Comparison of ENCODE assay signal across 21 cellular contexts in genomic region chr1:36920801-36921405, GRCh38.
"Had no signal": no experiment of that assay in that cellular context is flagged by ENCODE, and none has a peak within 500 bp of the region (broad histone marks: within the 10 kb centered on the region; RNA-seq: fewer than 3 reads in every experiment).

No MANE protein-coding gene starts in this region.

- ATAC-seq: activated CD8-positive, alpha-beta T cell treated with anti-CD3 and anti-CD28 coated beads for 36 hours; activated T-cell treated with anti-CD3 and anti-CD28 coated beads, Interleukin-2, amount 50 U/mL, for 72 hours had no signal

- H3K27me3 ChIP-seq: Peyer's patch, SJCRH30 had no signal

- H3K27ac Mint-ChIP-seq: activated CD8-positive, alpha-beta T cell treated with anti-CD3 and anti-CD28 coated beads for 36 hours; activated naive CD4-positive, alpha-beta T cell treated with anti-CD3 and anti-CD28 coated beads, Interleukin-2, amount 10 ng/mL, durations not matched to agents 7 days and 5 days; activated naive CD8-positive, alpha-beta T cell treated with anti-CD3 and anti-CD28 coated beads for 36 hours; activated T-cell treated with anti-CD3 and anti-CD28 coated beads, Interleukin-2, amount 50 U/mL, for 72 hours; activated T-helper 2 cell treated with anti-CD3 and anti-CD28 coated beads, Interferon-gamma antibody, Interleukin-2, Interleukin-4, amounts not matched to agents 10 μg/mL and 5 μg/mL and 100 μg/mL, durations not matched to agents 14 hours and 24 hours and 36 hours had no signal

- H3K4me3 Mint-ChIP-seq: activated CD8-positive, alpha-beta T cell treated with anti-CD3 and anti-CD28 coated beads for 36 hours; activated naive CD4-positive, alpha-beta T cell treated with anti-CD3 and anti-CD28 coated beads, Interleukin-2, amount 10 ng/mL, durations not matched to agents 7 days and 5 days; activated naive CD8-positive, alpha-beta T cell treated with anti-CD3 and anti-CD28 coated beads for 36 hours; activated T-cell treated with anti-CD3 and anti-CD28 coated beads, Interleukin-2, amount 50 U/mL, for 72 hours had no signal

- H3K9me3 Mint-ChIP-seq: activated naive CD4-positive, alpha-beta T cell treated with anti-CD3 and anti-CD28 coated beads, Interleukin-2, amount 10 ng/mL, durations not matched to agents 7 days and 5 days; activated T-helper 2 cell treated with anti-CD3 and anti-CD28 coated beads, Interferon-gamma antibody, Interleukin-2, Interleukin-4, amounts not matched to agents 10 μg/mL and 5 μg/mL and 100 μg/mL, durations not matched to agents 14 hours and 24 hours and 36 hours had no signal

- H3K36me3 ChIP-seq: Peyer's patch, SJCRH30 had no signal

- H3K4me1 Mint-ChIP-seq: activated naive CD4-positive, alpha-beta T cell treated with anti-CD3 and anti-CD28 coated beads, Interleukin-2, amount 10 ng/mL, durations not matched to agents 7 days and 5 days; activated naive CD8-positive, alpha-beta T cell treated with anti-CD3 and anti-CD28 coated beads for 36 hours had no signal

- H3K4me3 ChIP-seq: Peyer's patch, SJCRH30 had no signal

- DNase-seq: activated CD4-positive, alpha-beta T cell treated with anti-CD3 and anti-CD28 coated beads, Interleukin-2, amount 50 U/mL, for 1 hour; activated CD4-positive, CD25-positive, alpha-beta regulatory T cell; activated CD8-positive, alpha-beta T cell treated with anti-CD3 and anti-CD28 coated beads for 36 hours; activated gamma-delta T cell treated with Interleukin-2 at 50 U/mL for 16 hours; activated naive CD4-positive, alpha-beta T cell treated with anti-CD3 and anti-CD28 coated beads, Interleukin-2, amount 10 ng/mL, durations not matched to agents 7 days and 5 days; activated naive CD8-positive, alpha-beta T cell treated with anti-CD3 and anti-CD28 coated beads for 36 hours; activated T-cell treated with anti-CD3 and anti-CD28 coated beads for 4 hours; activated T-cell treated with anti-CD3 and anti-CD28 coated beads, Interleukin-2, amount 50 U/mL, for 72 hours; NCI-H1092; NCI-H1417; NCI-H1930; NCI-H2171 treated with DMSO at 0.1 percent for 48 hours; NCI-H345; NCI-H510A; NCI-H69; Peyer's patch; Right ventricle myocardium superior; SJCRH30; SK-N-SH; T-helper 1 cell had no signal

- H3K27me3 Mint-ChIP-seq: activated naive CD4-positive, alpha-beta T cell treated with anti-CD3 and anti-CD28 coated beads, Interleukin-2, amount 10 ng/mL, durations not matched to agents 7 days and 5 days had no signal

- H3K36me3 Mint-ChIP-seq: activated naive CD4-positive, alpha-beta T cell treated with anti-CD3 and anti-CD28 coated beads, Interleukin-2, amount 10 ng/mL, durations not matched to agents 7 days and 5 days; activated naive CD8-positive, alpha-beta T cell treated with anti-CD3 and anti-CD28 coated beads for 36 hours had no signal
